In genomic region chr5:78574731-78575161, GRCh38 we compare ENCODE assay signal across 10 cellular contexts.
DNase-seq lines count a peak whose midpoint lies in the region; ATAC-seq, FAIRE-seq and TF ChIP-seq lines count a peak whose summit lies in the region.
"Had no signal": no experiment of that assay in that cellular context is flagged by ENCODE, and none has a peak within 500 bp of the region (broad histone marks: within the 10 kb centered on the region; RNA-seq: fewer than 3 reads in every experiment).

No MANE protein-coding gene starts in this region.

- no peaks in the 10 kb centered on the region for H3K36me3 Mint-ChIP-seq in activated T-helper 17 cell treated with anti-CD3 and anti-CD28 coated beads, Interleukin-2, amount 50 U/mL, for 72 hours (ENCODE audit: low read depth)
- H3K36me3 Mint-ChIP-seq in naive thymus-derived CD8-positive, alpha-beta T cell: no peaks in the 10 kb centered on the region
- no peaks in the 10 kb centered on the region for H3K36me3 Mint-ChIP-seq in natural killer cell

- BruUV-seq in HCT116 (replicated peaks; lab: Mats Ljungman, UMichigan) (no TSS peak), HepG2 (replicated peaks; lab: Mats Ljungman, UMichigan) (no TSS peak)

- RAD21 ChIA-PET in HCT116 (lab: Charles Lee; ENCODE audit: low non-redundant PET in 1 of 2, low total read pairs in 2 of 2, uncharacterized antibody in 2 of 2, unreplicated experiment in 2 of 2): no interaction called here

- no peak for ATAC-seq in HCT116
- ATAC-seq in activated T-helper 17 cell treated with anti-CD3 and anti-CD28 coated beads, Interleukin-2, amount 50 U/mL, for 72 hours (replicated peaks): peak; percentile 68
- ATAC-seq in HepG2: peak; percentile 84
- ATAC-seq in naive thymus-derived CD8-positive, alpha-beta T cell: no peak
- ATAC-seq in natural killer cell: no peak

- CTCF ChIA-PET in HCT116 (lab: Charles Lee): no interaction called here
- CTCF ChIA-PET in HepG2 (lab: Yijun Ruan, JAX; ENCODE audit: low intra/inter-chr PET ratio, low total read pairs): no interaction called here

- no peaks in the 10 kb centered on the region for H3K9me3 Mint-ChIP-seq in activated T-helper 17 cell treated with anti-CD3 and anti-CD28 coated beads, Interleukin-2, amount 50 U/mL, for 72 hours
- peaks cover 0 to 7% (median 0%) of the 10 kb centered on the region in 9 donors for H3K9me3 Mint-ChIP-seq in naive thymus-derived CD8-positive, alpha-beta T cell
- no peaks in the 10 kb centered on the region for H3K9me3 Mint-ChIP-seq in natural killer cell

- H3K27ac ChIP-seq in HCT116 (ENCODE audit: low read depth, low read length) (no peak overlapping the region), HepG2 (ENCODE audit: extremely low read length, insufficient read depth, low read length) (peak overlapping the region; percentile 70)

- H3K79me2 ChIP-seq in HCT116 (ENCODE audit: insufficient read depth, low read length) (no peaks in the 10 kb centered on the region), HepG2 (ENCODE audit: insufficient read depth, low read length) (peaks cover 11% of the 10 kb centered on the region)

- no peak for TF ChIP-seq POLR2A in HCT116 (IDR thresholded peaks at IDR 0.05; ENCODE audit: borderline replicate concordance, extremely low read depth, insufficient read depth, insufficient read length)
- no peak for TF ChIP-seq POLR2A in HepG2 (IDR thresholded peaks at IDR 0.05; ENCODE audit: insufficient read depth in 1 of 2, low read depth in 2 of 2, low read length in 2 of 2)

- H3K36me3 ChIP-seq in GM06990 (ENCODE audit: control insufficient read depth, insufficient read depth, low read length) (no peaks in the 10 kb centered on the region; the same call in 1 of the 2 replicates), HCT116 (ENCODE audit: control insufficient read depth in 1 of 2, insufficient read depth in 2 of 2, low read length in 2 of 2) (no peaks in the 10 kb centered on the region), HepG2 (replicated peaks in 1 of 2; ENCODE audit: control insufficient read depth in 1 of 2, insufficient read depth in 2 of 2, low read length in 2 of 2) (no peaks in the 10 kb centered on the region; a peak in 1 of 5 replicates)

- H3K27me3 Mint-ChIP-seq in activated T-helper 17 cell treated with anti-CD3 and anti-CD28 coated beads, Interleukin-2, amount 50 U/mL, for 72 hours: peaks cover 11% of the 10 kb centered on the region
- H3K27me3 Mint-ChIP-seq in naive thymus-derived CD8-positive, alpha-beta T cell: peaks cover 0 to 7% (median 0%) of the 10 kb centered on the region in 5 donors
- H3K27me3 Mint-ChIP-seq in natural killer cell (ENCODE audit: low read depth in 2 of 2): peaks cover 5 to 11% of the 10 kb centered on the region in 2 donors

- 44% methylated on average over 7 of the region's 7 CpGs for WGBS in HepG2 (ENCODE audit: low lambda C conversion rate)

- H3K4me3 ChIP-seq in GM06990 (replicated peaks; ENCODE audit: low read depth, low read length) (no peak overlapping the region), HCT116 (replicated peaks in 1 of 2; ENCODE audit: low read depth in 1 of 2, low read length in 2 of 2) (no peak overlapping the region), HepG2 (replicated peaks in 1 of 3; ENCODE audit: insufficient read depth in 1 of 3, low read depth in 2 of 3, low read length in 3 of 3) (no peak overlapping the region)

- POLR2A ChIA-PET in HCT116 (lab: Charles Lee) (no interaction called here), HepG2 (lab: Yijun Ruan, JAX) (no interaction called here)
- POLR2A ChIA-PET in naive thymus-derived CD8-positive, alpha-beta T cell (lab: Charles Lee): no interaction called here

- H3K9ac ChIP-seq in HCT116 (ENCODE audit: low read length): no peak overlapping the region
- H3K9ac ChIP-seq in HepG2 (ENCODE audit: insufficient read depth, low read depth, low read length): peak overlapping the region; percentile 28; the same call in 1 of the 2 replicates

- no peak for TF ChIP-seq EP300 in HepG2 (IDR thresholded peaks at IDR 0.05; ENCODE audit: low read depth in 2 of 2, low read length in 2 of 2)
- no peak for TF ChIP-seq EP300 in HepG2 (CRISPR knock-in tag; IDR thresholded peaks at IDR 0.05; ENCODE audit: borderline replicate concordance)

- H3K4me1 Mint-ChIP-seq in activated T-helper 17 cell treated with anti-CD3 and anti-CD28 coated beads, Interleukin-2, amount 50 U/mL, for 72 hours: no peaks in the 10 kb centered on the region
- peaks cover 0 to 20% (median under 1%) of the 10 kb centered on the region in 4 donors for H3K4me1 Mint-ChIP-seq in naive thymus-derived CD8-positive, alpha-beta T cell
- H3K4me1 Mint-ChIP-seq in natural killer cell: no peaks in the 10 kb centered on the region

- DNase-seq in GM06990 (ENCODE audit: extremely low read depth, insufficient read length) (peak; percentile 60), HCT116 (ENCODE audit: low read depth, low spot score) (no peak), HepG2 (ENCODE audit: low spot score) (peak; percentile 52), natural killer cell (no peak), frontal cortex (ENCODE audit: low spot score in 2 of 2) (no peak)
- no peak for DNase-seq in naive thymus-derived CD8-positive, alpha-beta T cell
- no peak for DNase-seq in activated T-cell treated with anti-CD3 and anti-CD28 coated beads, Interleukin-2, amount 50 U/mL, for 1 hour

- in situ Hi-C loops in HepG2 (cut with HindIII; ENCODE audit: extremely low pct_ligation_motif_present, low pct_unique_long_range_greater_than_20kb): no loop called here

- no peak overlapping the region for H3K27ac Mint-ChIP-seq in activated T-helper 17 cell treated with anti-CD3 and anti-CD28 coated beads, Interleukin-2, amount 50 U/mL, for 72 hours
- H3K27ac Mint-ChIP-seq in naive thymus-derived CD8-positive, alpha-beta T cell: no peak overlapping the region
- H3K27ac Mint-ChIP-seq in natural killer cell: no peak overlapping the region

- no peak overlapping the region for H3K4me3 Mint-ChIP-seq in activated T-helper 17 cell treated with anti-CD3 and anti-CD28 coated beads, Interleukin-2, amount 50 U/mL, for 72 hours
- no peak overlapping the region for H3K4me3 Mint-ChIP-seq in naive thymus-derived CD8-positive, alpha-beta T cell
- no peak overlapping the region for H3K4me3 Mint-ChIP-seq in natural killer cell

- H3K9me2 ChIP-seq in HCT116 (ENCODE audit: insufficient read depth): no peaks in the 10 kb centered on the region

- no peaks in the 10 kb centered on the region for H3K9me3 ChIP-seq in HCT116 (ENCODE audit: control insufficient read depth in 1 of 2, insufficient read depth in 1 of 2, low read depth in 1 of 2, low read length in 2 of 2)
- no peaks in the 10 kb centered on the region for H3K9me3 ChIP-seq in HepG2 (ENCODE audit: low read length)

- peaks cover 0 to 14% of the 10 kb centered on the region in 2 experiments; a peak in 3 of 4 replicates for H3K4me1 ChIP-seq in HCT116 (ENCODE audit: control insufficient read depth in 1 of 2, insufficient read depth in 2 of 2, low read length in 2 of 2)
- peaks cover 81% of the 10 kb centered on the region for H3K4me1 ChIP-seq in HepG2 (ENCODE audit: insufficient read depth, low read length)

- FAIRE-seq in HepG2 (lab: Jason Lieb, UNC) (peak; percentile 76), frontal cortex (lab: Jason Lieb, UNC) (no peak)
- FAIRE-seq: G401.6, keratinocyte had no signal

- TF ChIP-seq CTCF in GM06990 (IDR thresholded peaks at IDR 0.05; ENCODE audit: insufficient read depth, low read length, poor library complexity, severe bottlenecking) (no peak), HCT116 (IDR thresholded peaks at IDR 0.05 in 2 of 3, conservative IDR thresholded peaks at IDR 0.05 in 1 of 3; ENCODE audit: borderline replicate concordance in 1 of 3, insufficient read depth in 1 of 3, low read depth in 2 of 3, low read length in 2 of 3) (no peak), HepG2 (CRISPR knock-in tag; IDR thresholded peaks at IDR 0.05) (no peak), natural killer cell (IDR thresholded peaks at IDR 0.05) (no peak)

- intact Hi-C loops in HCT116 (cut with micrococcal nuclease) (no loop called here), HepG2 (cut with micrococcal nuclease; ENCODE audit: unreplicated experiment) (no loop called here), natural killer cell (cut with micrococcal nuclease) (no loop called here)

- TF ChIP-seq RAD21 in HCT116 (IDR thresholded peaks at IDR 0.05; ENCODE audit: low read depth): no peak
- no peak for TF ChIP-seq RAD21 in HepG2 (CRISPR knock-in tag; IDR thresholded peaks at IDR 0.05)

- H3K4me2 ChIP-seq in HCT116 (ENCODE audit: low read length): peak overlapping the region; percentile 5; the same call in 1 of the 2 replicates
- H3K4me2 ChIP-seq in HepG2 (ENCODE audit: low read depth, low read length): peak overlapping the region; percentile 59

- H3K27me3 ChIP-seq in GM06990 (replicated peaks; ENCODE audit: control insufficient read depth, insufficient read depth, low read length) (no peaks in the 10 kb centered on the region), HCT116 (ENCODE audit: insufficient read depth, low read length) (no peaks in the 10 kb centered on the region), HepG2 (ENCODE audit: control insufficient read depth in 1 of 2, insufficient read depth in 2 of 2, low read length in 2 of 2) (no peaks in the 10 kb centered on the region)

- H2AFZ ChIP-seq in HCT116 (ENCODE audit: low read depth, low read length, poor library complexity, severe bottlenecking) (no peak overlapping the region), HepG2 (ENCODE audit: low read length) (peak overlapping the region; percentile 25)

- no peaks in the 10 kb centered on the region for H4K20me1 ChIP-seq in HCT116 (ENCODE audit: insufficient read depth)
- H4K20me1 ChIP-seq in HepG2 (ENCODE audit: insufficient read depth, low read length): no peaks in the 10 kb centered on the region

TF ChIP-seq in HCT116, 20 proteins besides CTCF, POLR2A, EP300 and RAD21 (continues in another document):
- TF ChIP-seq TCF7L2 (IDR thresholded peaks at IDR 0.05; ENCODE audit: borderline replicate concordance, extremely low read depth, insufficient read depth, insufficient read length): no peak

TF ChIP-seq in HepG2, 621 proteins besides CTCF, POLR2A, EP300 and RAD21 (continues in another document):
- TF ChIP-seq MBNL3 (CRISPR knock-in tag; conservative IDR thresholded peaks at IDR 0.05) (no peak), ZBTB38 (CRISPR knock-in tag; IDR thresholded peaks at IDR 0.05) (0 out of 2 replicates have a peak, but pooled peaks have one; percentile 14), ZNF605 (CRISPR knock-in tag; IDR thresholded peaks at IDR 0.05) (peak; percentile 31; the same call in 1 of the 2 replicates), KLF11 (CRISPR knock-in tag; IDR thresholded peaks at IDR 0.05) (no peak), ZNF260 (CRISPR knock-in tag; IDR thresholded peaks at IDR 0.05; ENCODE audit: borderline replicate concordance, low read depth) (no peak), MYC (CRISPR knock-in tag; IDR thresholded peaks at IDR 0.05; ENCODE audit: borderline replicate concordance) (peak; percentile 51; the same call in 1 of the 2 replicates), MAFG (CRISPR knock-in tag; IDR thresholded peaks at IDR 0.05) (no peak), FOSL2 (CRISPR knock-in tag; IDR thresholded peaks at IDR 0.05) (peak; percentile 45), FOSL1 (CRISPR knock-in tag; IDR thresholded peaks at IDR 0.05; ENCODE audit: borderline replicate concordance) (no peak)

Comparison
In these comparisons a context has a peak if more than half of its experiments do, and no peak if none do; other contexts are left out.
1. DNase-seq: peak in GM06990 (single experiment) and HepG2 (single experiment); none in HCT116 (single experiment), naive thymus-derived CD8-positive, alpha-beta T cell (0 of 10), activated T-cell treated with anti-CD3 and anti-CD28 coated beads, Interleukin-2, amount 50 U/mL, for 1 hour (single experiment), natural killer cell (single experiment) and frontal cortex (0 of 2).
2. ATAC-seq: peak in activated T-helper 17 cell treated with anti-CD3 and anti-CD28 coated beads, Interleukin-2, amount 50 U/mL, for 72 hours (single experiment) and HepG2 (single experiment); none in HCT116 (single experiment), naive thymus-derived CD8-positive, alpha-beta T cell (0 of 2) and natural killer cell (0 of 3).